30 cellular contexts compared by ENCODE assay signal in the genomic region with DNA sequence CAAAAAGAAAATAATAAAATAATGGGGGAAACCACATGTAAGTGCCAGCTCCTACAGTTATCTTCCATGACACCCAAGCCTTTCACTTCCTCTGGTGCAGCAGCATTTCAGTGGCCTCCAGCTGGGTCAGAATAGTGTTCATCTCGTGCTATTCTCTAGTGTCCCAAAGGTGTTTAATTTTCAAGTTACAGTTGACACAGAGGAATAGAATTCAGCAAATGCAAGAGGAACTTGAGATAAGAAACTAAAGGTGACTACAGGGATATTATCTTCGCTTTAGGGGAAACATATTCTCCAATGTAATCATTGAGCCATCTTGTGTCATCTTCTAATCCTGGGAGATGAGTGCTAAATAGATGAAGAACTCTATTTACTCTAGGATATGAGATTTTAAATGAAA.
"Had no signal": no experiment of that assay in that cellular context is flagged by ENCODE, and none has a peak within 500 bp of the region (broad histone marks: within the 10 kb centered on the region; RNA-seq: fewer than 3 reads in every experiment).

No MANE protein-coding gene starts in this region.

- H3K27ac Mint-ChIP-seq: activated CD4-positive, alpha-beta memory T cell treated with anti-CD3 and anti-CD28 coated beads for 36 hours; activated CD4-positive, alpha-beta T cell treated with anti-CD3 and anti-CD28 coated beads for 36 hours; activated CD4-positive, alpha-beta T cell treated with anti-CD3 and anti-CD28 coated beads, Interleukin-2, amount 10 ng/mL, durations not matched to agents 24 days and 14 days; activated naive CD4-positive, alpha-beta T cell treated with anti-CD3 and anti-CD28 coated beads, Interleukin-2, amount 10 ng/mL, durations not matched to agents 7 days and 5 days; activated naive CD4-positive, alpha-beta T cell treated with anti-CD3 and anti-CD28 coated beads, Interleukin-2, amount 50 U/mL, for 72 hours; activated naive CD8-positive, alpha-beta T cell treated with anti-CD3 and anti-CD28 coated beads, Interleukin-2, amount 10 ng/mL, durations not matched to agents 7 days and 5 days; activated T-cell treated with anti-CD3 and anti-CD28 coated beads, Interleukin-2, amount 50 U/mL, for 24 hours; activated T-cell treated with anti-CD3 and anti-CD28 coated beads, Interleukin-2, amount 50 U/mL, for 72 hours; brain; T-helper 17 cell; T-helper 2 cell treated with Interferon-gamma antibody and Interleukin-4, amounts not matched to agents 5 μg/mL and 100 μg/mL, for 36 hours had no signal

- H3K4me1 Mint-ChIP-seq: activated CD4-positive, alpha-beta T cell treated with anti-CD3 and anti-CD28 coated beads for 36 hours; activated CD4-positive, alpha-beta T cell treated with anti-CD3 and anti-CD28 coated beads, Interleukin-2, amount 10 ng/mL, durations not matched to agents 24 days and 14 days; activated naive CD4-positive, alpha-beta T cell treated with anti-CD3 and anti-CD28 coated beads, Interleukin-2, amount 10 ng/mL, durations not matched to agents 7 days and 5 days; activated naive CD8-positive, alpha-beta T cell treated with anti-CD3 and anti-CD28 coated beads, Interleukin-2, amount 10 ng/mL, durations not matched to agents 7 days and 5 days; T-helper 17 cell had no signal

- H3K36me3 Mint-ChIP-seq: activated CD4-positive, alpha-beta memory T cell treated with anti-CD3 and anti-CD28 coated beads for 36 hours; activated naive CD4-positive, alpha-beta T cell treated with anti-CD3 and anti-CD28 coated beads, Interleukin-2, amount 10 ng/mL, durations not matched to agents 7 days and 5 days; activated naive CD4-positive, alpha-beta T cell treated with anti-CD3 and anti-CD28 coated beads, Interleukin-2, amount 50 U/mL, for 72 hours; activated naive CD8-positive, alpha-beta T cell treated with anti-CD3 and anti-CD28 coated beads, Interleukin-2, amount 10 ng/mL, durations not matched to agents 7 days and 5 days; brain had no signal

- H3K27ac ChIP-seq: ascending aorta, breast epithelium, cardiac muscle cell, colonic mucosa, epithelial cell of prostate, esophagus squamous epithelium, gastroesophageal sphincter, heart right ventricle had no signal

- DNase-seq: activated CD4-positive, alpha-beta memory T cell treated with anti-CD3 and anti-CD28 coated beads for 36 hours; activated CD4-positive, alpha-beta T cell treated with anti-CD3 and anti-CD28 coated beads for 36 hours; activated CD4-positive, alpha-beta T cell treated with anti-CD3 and anti-CD28 coated beads, Interleukin-2, amount 10 ng/mL, durations not matched to agents 24 days and 14 days; activated CD4-positive, CD25-positive, alpha-beta regulatory T cell; activated CD4-positive, CD25-positive, alpha-beta regulatory T cell treated with anti-CD3 and anti-CD28 coated beads, Interleukin-2, amount 50 U/mL, for 72 hours; activated CD8-positive, alpha-beta memory T cell treated with anti-CD3 and anti-CD28 coated beads, Interleukin-2, amount 50 U/mL, for 48 hours; activated gamma-delta T cell; activated naive CD4-positive, alpha-beta T cell; activated naive CD4-positive, alpha-beta T cell treated with anti-CD3 and anti-CD28 coated beads, Interleukin-2, amount 10 ng/mL, durations not matched to agents 7 days and 5 days; activated naive CD8-positive, alpha-beta T cell treated with anti-CD3 and anti-CD28 coated beads, Interleukin-2, amount 10 ng/mL, durations not matched to agents 7 days and 5 days; activated T-cell treated with anti-CD3 and anti-CD28 coated beads for 4 hours; activated T-cell treated with anti-CD3 and anti-CD28 coated beads, Interleukin-2, amount 50 U/mL, for 24 hours; activated T-cell treated with anti-CD3 and anti-CD28 coated beads, Interleukin-2, amount 50 U/mL, for 72 hours; central memory CD4-positive, alpha-beta T cell; cerebellar nuclear complex; colonic mucosa; effector CD8-positive, alpha-beta T cell; esophagus squamous epithelium; foreskin melanocyte; heart right ventricle; T-helper 17 cell; T1000 had no signal

- H3K4me1 ChIP-seq: ascending aorta, breast epithelium, colonic mucosa, esophagus squamous epithelium, gastroesophageal sphincter, heart right ventricle had no signal

- H3K9me3 Mint-ChIP-seq: activated naive CD4-positive, alpha-beta T cell treated with anti-CD3 and anti-CD28 coated beads, Interleukin-2, amount 10 ng/mL, durations not matched to agents 7 days and 5 days; brain had no signal

- H3K27me3 Mint-ChIP-seq: activated CD4-positive, alpha-beta memory T cell treated with anti-CD3 and anti-CD28 coated beads for 36 hours; activated CD4-positive, alpha-beta T cell treated with anti-CD3 and anti-CD28 coated beads for 36 hours; activated CD4-positive, alpha-beta T cell treated with anti-CD3 and anti-CD28 coated beads, Interleukin-2, amount 10 ng/mL, durations not matched to agents 24 days and 14 days; activated naive CD4-positive, alpha-beta T cell treated with anti-CD3 and anti-CD28 coated beads, Interleukin-2, amount 10 ng/mL, durations not matched to agents 7 days and 5 days; activated naive CD8-positive, alpha-beta T cell treated with anti-CD3 and anti-CD28 coated beads, Interleukin-2, amount 10 ng/mL, durations not matched to agents 7 days and 5 days; activated T-cell treated with anti-CD3 and anti-CD28 coated beads, Interleukin-2, amount 50 U/mL, for 24 hours; T-helper 17 cell had no signal

- H3K9me3 ChIP-seq: ascending aorta, breast epithelium, colonic mucosa, esophagus squamous epithelium, gastroesophageal sphincter had no signal

- H3K4me3 Mint-ChIP-seq: activated CD4-positive, alpha-beta memory T cell treated with anti-CD3 and anti-CD28 coated beads for 36 hours; activated CD4-positive, alpha-beta T cell treated with anti-CD3 and anti-CD28 coated beads for 36 hours; activated CD4-positive, alpha-beta T cell treated with anti-CD3 and anti-CD28 coated beads, Interleukin-2, amount 10 ng/mL, durations not matched to agents 24 days and 14 days; activated naive CD4-positive, alpha-beta T cell treated with anti-CD3 and anti-CD28 coated beads, Interleukin-2, amount 10 ng/mL, durations not matched to agents 7 days and 5 days; activated naive CD8-positive, alpha-beta T cell treated with anti-CD3 and anti-CD28 coated beads, Interleukin-2, amount 10 ng/mL, durations not matched to agents 7 days and 5 days; activated T-cell treated with anti-CD3 and anti-CD28 coated beads, Interleukin-2, amount 50 U/mL, for 24 hours; activated T-cell treated with anti-CD3 and anti-CD28 coated beads, Interleukin-2, amount 50 U/mL, for 72 hours; brain; T-helper 17 cell; T-helper 2 cell treated with Interferon-gamma antibody and Interleukin-4, amounts not matched to agents 5 μg/mL and 100 μg/mL, for 36 hours had no signal

- H3K36me3 ChIP-seq: ascending aorta, breast epithelium, cardiac muscle cell, colonic mucosa, esophagus squamous epithelium, gastroesophageal sphincter, heart right ventricle had no signal

- H3K4me3 ChIP-seq: ascending aorta, breast epithelium, cardiac muscle cell, colonic mucosa, esophagus squamous epithelium, gastroesophageal sphincter, heart right ventricle had no signal

- H3K27me3 ChIP-seq: ascending aorta, breast epithelium, cardiac muscle cell, colonic mucosa, esophagus squamous epithelium, gastroesophageal sphincter, heart right ventricle had no signal

- ATAC-seq: activated CD4-positive, alpha-beta T cell treated with anti-CD3 and anti-CD28 coated beads for 36 hours; activated naive CD4-positive, alpha-beta T cell treated with anti-CD3 and anti-CD28 coated beads, Interleukin-2, amount 50 U/mL, for 72 hours; activated T-cell treated with anti-CD3 and anti-CD28 coated beads, Interleukin-2, amount 50 U/mL, for 72 hours; gastroesophageal sphincter; heart right ventricle; T-helper 17 cell had no signal
